Comparison of ENCODE assay signal across 8 cellular contexts in genomic region chr3:141646760-141647561, GRCh38.
A peak's percentile ranks its signal among the peaks of the same experiment; 100 is the strongest.
DNase-seq lines count a peak whose midpoint lies in the region; ATAC-seq and TF ChIP-seq lines count a peak whose summit lies in the region.

No MANE protein-coding gene starts in this region.

- H3K36me3 ChIP-seq in lower lobe of right lung (no peaks in the 10 kb centered on the region), uterus (no peaks in the 10 kb centered on the region)

- H3K27me3 Mint-ChIP-seq in activated naive CD4-positive, alpha-beta T cell treated with anti-CD3 and anti-CD28 coated beads for 36 hours (ENCODE audit: low read depth) = no peaks in the 10 kb centered on the region

- no peak overlapping the region for H3K27ac Mint-ChIP-seq in activated naive CD4-positive, alpha-beta T cell treated with anti-CD3 and anti-CD28 coated beads for 36 hours

- H3K4me1 ChIP-seq in lower lobe of right lung (peaks cover 4% of the 10 kb centered on the region), uterus (no peaks in the 10 kb centered on the region)

- no peak for TF ChIP-seq CTCF in astrocyte of the spinal cord (IDR thresholded peaks at IDR 0.05; ENCODE audit: low read depth, low read length)
- no peak for TF ChIP-seq CTCF in lower lobe of right lung (IDR thresholded peaks at IDR 0.05)
- TF ChIP-seq CTCF in uterus (IDR thresholded peaks at IDR 0.05) = no peak

- no peak overlapping the region for H3K4me3 Mint-ChIP-seq in activated naive CD4-positive, alpha-beta T cell treated with anti-CD3 and anti-CD28 coated beads for 36 hours

- H3K9me3 ChIP-seq in lower lobe of right lung (no peaks in the 10 kb centered on the region), uterus (no peaks in the 10 kb centered on the region)

- H3K36me3 Mint-ChIP-seq in activated naive CD4-positive, alpha-beta T cell treated with anti-CD3 and anti-CD28 coated beads for 36 hours (ENCODE audit: low read depth) = no peaks in the 10 kb centered on the region

- H3K4me1 Mint-ChIP-seq in activated naive CD4-positive, alpha-beta T cell treated with anti-CD3 and anti-CD28 coated beads for 36 hours (ENCODE audit: low read depth) = peaks cover 3% of the 10 kb centered on the region

- no peak overlapping the region for H3K4me3 ChIP-seq in astrocyte of the spinal cord (ENCODE audit: low read depth, low read length)
- no peak overlapping the region for H3K4me3 ChIP-seq in lower lobe of right lung
- no peak overlapping the region for H3K4me3 ChIP-seq in uterus

- DNase-seq in H4 (ENCODE audit: low spot score) (peak; percentile 85), NCI-H2171 treated with DMSO at 0.1 percent for 48 hours (lab: John Stamatoyannopoulos, UW) (peak; percentile 54), astrocyte of the spinal cord (ENCODE audit: low read depth, low spot score) (peak; percentile 46), lower lobe of right lung (peak; percentile 56), uterus (no peak)
- DNase-seq in stimulated activated CD4-positive, alpha-beta T cell treated with anti-CD3 and anti-CD28 coated beads, Interleukin-12 subunit alpha, Interleukin-12 subunit beta, amount 100 ng/mL, for 4 hours = no peak
- DNase-seq in activated naive CD4-positive, alpha-beta T cell treated with anti-CD3 and anti-CD28 coated beads for 36 hours = no peak

- intact Hi-C loops in lower lobe of right lung (cut with DNase I) = no loop called here
- intact Hi-C loops in uterus (cut with DNase I; ENCODE audit: low total_unique reads) = no loop called here
- intact Hi-C loops in activated naive CD4-positive, alpha-beta T cell treated with anti-CD3 and anti-CD28 coated beads for 36 hours (cut with micrococcal nuclease) = loop anchor here (5.0 to 10.0 kb wide), 3 partner anchors 85 to 335 kb away; partner anchors contain the start of gene ZBTB38

- TF ChIP-seq POLR2A in uterus (IDR thresholded peaks at IDR 0.05) = no peak

- H3K27ac ChIP-seq in lower lobe of right lung = no peak overlapping the region
- no peak overlapping the region for H3K27ac ChIP-seq in uterus

- in situ Hi-C loops in astrocyte of the spinal cord (cut with HindIII; ENCODE audit: low sequenced_read_pairs) = no loop called here

- no peaks in the 10 kb centered on the region for H3K9me3 Mint-ChIP-seq in activated naive CD4-positive, alpha-beta T cell treated with anti-CD3 and anti-CD28 coated beads for 36 hours

- CTCF ChIA-PET in activated naive CD4-positive, alpha-beta T cell treated with anti-CD3 and anti-CD28 coated beads for 36 hours (lab: Charles Lee) = interaction anchor here (0.6 to 0.9 kb wide), 4 partner anchors 14 to 326 kb away, joined by 3 to 4 read pairs (median 4); no protein-coding TSS in a partner anchor

- ATAC-seq in lower lobe of right lung (peak; percentile 89 to 93), HG02870 (IDR thresholded peaks at IDR 0.05; ENCODE audit: unreplicated experiment) (no peak)

- H3K27me3 ChIP-seq in lower lobe of right lung (ENCODE audit: low read depth) = no peaks in the 10 kb centered on the region
- no peaks in the 10 kb centered on the region for H3K27me3 ChIP-seq in uterus

Comparison
In these comparisons a context has a peak if more than half of its experiments do, and no peak if none do; other contexts are left out.
1. DNase-seq: peak in H4 (single experiment), NCI-H2171 treated with DMSO at 0.1 percent for 48 hours (single experiment), astrocyte of the spinal cord (single experiment) and lower lobe of right lung (single experiment); none in stimulated activated CD4-positive, alpha-beta T cell treated with anti-CD3 and anti-CD28 coated beads, Interleukin-12 subunit alpha, Interleukin-12 subunit beta, amount 100 ng/mL, for 4 hours (single experiment), uterus (0 of 2) and activated naive CD4-positive, alpha-beta T cell treated with anti-CD3 and anti-CD28 coated beads for 36 hours (single experiment).